In genomic region chr13:36345438-36346221, GRCh38 we compare ENCODE assay signal across 8 cellular contexts. TPM values are rescaled to one million over a fixed set of nuclear protein-coding genes. Genes with fewer than 3 reads are reported as not detected.
DNase-seq lines count a peak whose midpoint lies in the region; ATAC-seq and TF ChIP-seq lines count a peak whose summit lies in the region.

No MANE protein-coding gene starts in this region.

- DNase-seq in NCI-H82 (lab: John Stamatoyannopoulos, UW) (peak; percentile 42), NCI-H82 treated with DMSO at 0.1 percent for 48 hours (lab: John Stamatoyannopoulos, UW; ENCODE audit: unreplicated experiment) (no peak), NOMO-1 treated with DMSO at 0.1 percent for 48 hours (lab: John Stamatoyannopoulos, UW; ENCODE audit: unreplicated experiment) (peak; percentile 80), esophagus squamous epithelium (lab: John Stamatoyannopoulos, UW) (no peak), mucosa of gallbladder (ENCODE audit: low spot score) (peak; percentile 74), GM13976 (ENCODE audit: low spot score) (no peak)
- peak; percentile 10 for DNase-seq in activated T-cell treated with anti-CD3 and anti-CD28 coated beads, Interleukin-2, amount 50 U/mL, for 4 hours
- peak; percentile 5 to 16 for DNase-seq in stimulated activated CD8-positive, alpha-beta memory T cell treated with anti-CD3 and anti-CD28 coated beads, Interleukin-7, amount 100 ng/mL, for 4 hours (ENCODE audit: low read depth in 2 of 2)

- H3K4me1 Mint-ChIP-seq in activated T-cell treated with anti-CD3 and anti-CD28 coated beads, Interleukin-2, amount 50 U/mL, for 4 hours (ENCODE audit: low read depth), result peaks cover 40% of the 10 kb centered on the region

- H3K4me3 Mint-ChIP-seq in activated T-cell treated with anti-CD3 and anti-CD28 coated beads, Interleukin-2, amount 50 U/mL, for 4 hours, result peak overlapping the region; percentile 87

- H3K27ac ChIP-seq in esophagus squamous epithelium, result peak overlapping the region; percentile 95 to 99 (median 98)

- H3K4me3 ChIP-seq in esophagus squamous epithelium, result peak overlapping the region; percentile 69 to 90 (median 82)

- peaks cover 3% of the 10 kb centered on the region for H3K36me3 Mint-ChIP-seq in activated T-cell treated with anti-CD3 and anti-CD28 coated beads, Interleukin-2, amount 50 U/mL, for 4 hours (ENCODE audit: insufficient read depth)

- WGBS in esophagus squamous epithelium, 2 donors, result 0 to 1% methylated on average over 14 to 21 of the region's 50 CpGs

- intact Hi-C loops in esophagus squamous epithelium (cut with DNase I), result no loop called here

- H3K27me3 Mint-ChIP-seq in activated T-cell treated with anti-CD3 and anti-CD28 coated beads, Interleukin-2, amount 50 U/mL, for 4 hours (ENCODE audit: low read depth), result no peaks in the 10 kb centered on the region

- no peaks in the 10 kb centered on the region for H3K9me3 ChIP-seq in esophagus squamous epithelium

- H3K36me3 ChIP-seq in esophagus squamous epithelium, result no peaks in the 10 kb centered on the region

- no peak for TF ChIP-seq CTCF in esophagus squamous epithelium (IDR thresholded peaks at IDR 0.05)
- TF ChIP-seq CTCF in GM13976 (IDR thresholded peaks at IDR 0.05; ENCODE audit: borderline replicate concordance, control extremely low read depth, extremely low read depth, insufficient read depth, missing control alignments), result no peak

- peak; percentile 10 to 15 for ATAC-seq in activated T-cell treated with anti-CD3 and anti-CD28 coated beads, Interleukin-2, amount 50 U/mL, for 4 hours

- no peaks in the 10 kb centered on the region for H3K9me3 Mint-ChIP-seq in activated T-cell treated with anti-CD3 and anti-CD28 coated beads, Interleukin-2, amount 50 U/mL, for 4 hours

- peaks cover 0 to 36% (median 4%) of the 10 kb centered on the region in 3 donors for H3K4me1 ChIP-seq in esophagus squamous epithelium

- in situ Hi-C loops in GM13976 (cut with MboI; ENCODE audit: low sequenced_read_pairs, unreplicated experiment), result no loop called here

- peak in 3 of 4 donors; percentile 25 to 63 (median 31) for TF ChIP-seq POLR2A in esophagus squamous epithelium (IDR thresholded peaks at IDR 0.05)

- no peaks in the 10 kb centered on the region for H3K27me3 ChIP-seq in esophagus squamous epithelium

RNA-seq across cellular contexts. Expression of gene SPART, which starts 0.6 kb away (rescaled TPM):
- total RNA-seq in activated T-cell treated with anti-CD3 and anti-CD28 coated beads, Interleukin-2, amount 50 U/mL, for 4 hours, result 10 to 100 TPM; 28.5 to 32.8 (median 30.6) TPM
- 10 to 100 TPM; 14.9 to 60.3 (median 36.0) TPM for total RNA-seq in esophagus squamous epithelium
- 86.1 TPM for total RNA-seq in mucosa of gallbladder

RNA-seq across cellular contexts. Expression of gene CCDC169, which starts 48.0 kb away (rescaled TPM):
- total RNA-seq in activated T-cell treated with anti-CD3 and anti-CD28 coated beads, Interleukin-2, amount 50 U/mL, for 4 hours, result under 1 TPM in 1 of 3 donors, not detected in 2; 0.76 TPM
- total RNA-seq in esophagus squamous epithelium (under 1 TPM; under 0.01 to 0.35 (median 0.19) TPM), mucosa of gallbladder (2.0 TPM)

Comparison
In these comparisons a context has a peak if more than half of its experiments do, and no peak if none do; other contexts are left out.
1. DNase-seq: peak in NCI-H82 (single experiment), NOMO-1 treated with DMSO at 0.1 percent for 48 hours (single experiment), activated T-cell treated with anti-CD3 and anti-CD28 coated beads, Interleukin-2, amount 50 U/mL, for 4 hours (single experiment), mucosa of gallbladder (single experiment) and stimulated activated CD8-positive, alpha-beta memory T cell treated with anti-CD3 and anti-CD28 coated beads, Interleukin-7, amount 100 ng/mL, for 4 hours (2 of 2); none in NCI-H82 treated with DMSO at 0.1 percent for 48 hours (single experiment), esophagus squamous epithelium (single experiment) and GM13976 (single experiment).